Comparison of ENCODE assay signal across 29 cellular contexts in the genomic region with DNA sequence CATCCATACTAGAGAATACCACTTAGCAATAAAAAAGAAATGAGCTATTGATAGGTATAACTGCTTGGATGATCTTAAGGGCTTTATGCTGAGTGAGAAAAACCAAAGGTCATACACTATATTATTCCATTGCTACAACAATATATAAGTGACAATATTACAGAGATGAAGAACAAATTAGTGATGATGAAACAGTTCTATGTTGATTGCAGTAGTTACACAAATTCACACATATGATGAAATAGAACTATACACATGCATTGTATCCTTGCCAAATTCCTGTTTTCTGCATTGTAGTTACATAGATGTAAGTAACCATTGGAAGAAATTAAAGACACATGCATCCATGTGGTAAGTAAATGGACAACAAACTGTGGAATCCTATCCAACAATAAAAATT.
"Had no signal": no experiment of that assay in that cellular context is flagged by ENCODE, and none has a peak within 500 bp of the region (broad histone marks: within the 10 kb centered on the region; RNA-seq: fewer than 3 reads in every experiment).

No MANE protein-coding gene starts in this region.

- H3K27ac ChIP-seq: esophagus squamous epithelium, left ventricle myocardium inferior, lower lobe of right lung, ovary, psoas muscle, skin epidermis, spleen, thoracic aorta, tibial nerve, upper lobe of left lung, uterus had no signal

- DNase-seq: cortex of kidney; effector memory CD8-positive, alpha-beta T cell; erythroblast; esophagus squamous epithelium; hypothalamus; immature natural killer cell; islet precursor cell; kidney glomerular epithelial cell; left colon; left ventricle myocardium inferior; lower lobe of right lung; naive thymus-derived CD8-positive, alpha-beta T cell; nephron progenitor cell; occipital lobe; ovary; posterior cingulate gyrus; psoas muscle; right cardiac atrium; spleen; stimulated activated CD4-positive, alpha-beta T cell treated with anti-CD3 and anti-CD28 coated beads, Interleukin-4, amount 100 ng/mL, for 4 hours; stimulated activated naive CD8-positive, alpha-beta T cell treated with anti-CD3 and anti-CD28 coated beads, Interleukin-15, Interleukin-2, amounts not matched to agents 100 U/mL and 50 U/mL, for 24 hours; upper lobe of left lung; uterus had no signal

- H3K36me3 ChIP-seq: ovary, uterus had no signal

- H3K4me3 ChIP-seq: esophagus squamous epithelium, left ventricle myocardium inferior, lower lobe of right lung, ovary, psoas muscle, skin epidermis, spleen, thoracic aorta, tibial nerve, upper lobe of left lung, uterus had no signal

- ATAC-seq: effector memory CD8-positive, alpha-beta T cell; left colon; lower lobe of right lung; naive thymus-derived CD8-positive, alpha-beta T cell; psoas muscle; right cardiac atrium; stimulated activated memory B cell treated with anti-CD40 and anti-IgM and Interleukin-4, amounts not matched to agents 10 μg/mL and 1 μg/mL and 100 μg/mL, for 72 hours; stimulated activated naive CD8-positive, alpha-beta T cell treated with anti-CD3 and anti-CD28 coated beads, Interleukin-15, Interleukin-2, amounts not matched to agents 100 U/mL and 50 U/mL, for 24 hours had no signal

- H3K4me1 ChIP-seq: lower lobe of right lung, spleen, tibial nerve, upper lobe of left lung, uterus had no signal

- FAIRE-seq: endometrium, frontal cortex had no signal

- H3K27me3 ChIP-seq: esophagus squamous epithelium, ovary, spleen, tibial nerve, upper lobe of left lung, uterus had no signal

- H3K9me3 ChIP-seq: esophagus squamous epithelium, left ventricle myocardium inferior, lower lobe of right lung, ovary, psoas muscle, spleen, thoracic aorta, tibial nerve, upper lobe of left lung, uterus had no signal
